ENCODE assay signal across 16 cellular contexts in the genomic region with DNA sequence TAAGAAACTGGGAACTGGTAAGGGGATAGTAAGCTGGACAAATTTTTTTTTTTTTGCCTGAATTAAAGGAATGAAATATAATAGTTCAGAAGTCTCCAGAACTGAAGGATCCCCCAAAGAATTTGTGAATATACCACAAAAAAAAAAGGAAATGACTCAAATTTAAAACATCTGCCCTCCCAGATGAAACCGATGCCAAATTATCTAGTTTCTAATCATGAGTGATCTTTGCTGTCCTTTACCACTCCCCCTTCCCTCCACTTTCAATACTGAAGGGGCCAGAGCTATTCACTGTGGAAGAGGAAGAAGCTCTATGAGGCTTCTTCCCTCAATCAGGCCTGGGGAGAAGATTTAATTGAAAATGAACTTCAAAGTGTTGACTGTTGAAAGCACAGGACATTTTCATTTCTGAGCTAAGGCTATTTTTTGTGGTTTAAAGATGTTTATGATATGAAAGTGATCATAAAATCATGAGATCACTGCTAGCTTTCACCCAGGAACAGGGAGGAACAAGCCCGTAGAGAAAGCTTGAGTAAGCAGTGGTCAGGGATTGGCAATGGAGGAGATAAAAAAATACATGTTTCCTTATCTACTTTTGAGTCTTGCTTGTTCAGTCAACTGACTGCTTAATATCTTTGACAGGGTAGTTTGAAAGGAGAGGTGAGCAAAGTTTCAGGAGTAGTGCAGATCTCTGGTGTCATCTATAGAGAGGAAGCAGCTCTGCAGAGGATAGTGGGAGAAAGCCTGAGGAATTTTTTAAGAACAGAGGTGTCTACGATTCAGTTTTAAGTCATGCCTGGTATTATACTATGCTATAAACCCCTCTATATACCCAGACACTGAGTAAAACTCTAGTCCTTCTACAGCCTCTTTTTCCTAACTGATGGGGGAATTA.
DNase-seq lines count a peak whose midpoint lies in the region; ATAC-seq and TF ChIP-seq lines count a peak whose summit lies in the region.
"Had no signal": no experiment of that assay in that cellular context is flagged by ENCODE, and none has a peak within 500 bp of the region (broad histone marks: within the 10 kb centered on the region; RNA-seq: fewer than 3 reads in every experiment).

No MANE protein-coding gene starts in this region.

- no peaks in the 10 kb centered on the region for H3K36me3 ChIP-seq in GM23338 (ENCODE audit: insufficient read depth)
- H3K36me3 ChIP-seq: Peyer's patch had no signal

- no peaks in the 10 kb centered on the region for H3F3A ChIP-seq in GM23338 (replicated peaks; ENCODE audit: low read depth)

- H3K4me3 ChIP-seq in GM23338 (no peak overlapping the region), fibroblast of pulmonary artery (replicated peaks; ENCODE audit: low read depth, low read length) (no peak overlapping the region)
- H3K4me3 ChIP-seq: body of pancreas, Peyer's patch, smooth muscle cell had no signal

- 0 out of 2 replicates have a peak overlapping the region, but pooled peaks have one; percentile 43 for H2AFZ ChIP-seq in GM23338

- DNase-seq in GM23338 (ENCODE audit: low spot score): no peak
- peak; percentile 40 for DNase-seq in RPMI8226
- peak; percentile 14 for DNase-seq in fibroblast of pulmonary artery (ENCODE audit: low read depth)
- DNase-seq in T-cell: no peak
- no peak for DNase-seq in stimulated activated naive CD8-positive, alpha-beta T cell treated with anti-CD3 and anti-CD28 coated beads, Interleukin-15, Interleukin-2, amounts not matched to agents 100 U/mL and 50 U/mL, for 24 hours
- DNase-seq in cerebellar nuclear complex (lab: John Stamatoyannopoulos, UW): no peak
- DNase-seq: activated B cell treated with CpG ODN at 0.5 μM for 24 hours; activated effector memory CD4-positive, alpha-beta T cell treated with anti-CD3 and anti-CD28 coated beads, Interleukin-2, amount 50 U/mL, for 16 hours; body of pancreas; CD4-positive, alpha-beta memory T cell; NCI-H2081 treated with DMSO at 0.1 percent for 48 hours; Peyer's patch had no signal

- no peak overlapping the region for H3K27ac ChIP-seq in GM23338 (ENCODE audit: low read depth)
- H3K27ac ChIP-seq: body of pancreas, Peyer's patch had no signal

- no peak for ATAC-seq in GM23338
- ATAC-seq in T-cell (replicated peaks in 1 of 4): no peak
- ATAC-seq in stimulated activated naive CD8-positive, alpha-beta T cell treated with anti-CD3 and anti-CD28 coated beads, Interleukin-15, Interleukin-2, amounts not matched to agents 100 U/mL and 50 U/mL, for 24 hours: no peak
- ATAC-seq in GM19397 (IDR thresholded peaks at IDR 0.05; ENCODE audit: unreplicated experiment): no peak
- ATAC-seq: body of pancreas had no signal

- H3K27me3 Mint-ChIP-seq in GM23338 (ENCODE audit: insufficient read depth, low read depth, poor library complexity) (peaks cover 2% of the 10 kb centered on the region), T-cell (no peaks in the 10 kb centered on the region)
- H3K27me3 Mint-ChIP-seq: activated B cell treated with CpG ODN at 0.5 μM for 24 hours; CD4-positive, alpha-beta memory T cell; memory B cell; stimulated activated naive CD8-positive, alpha-beta T cell treated with anti-CD3 and anti-CD28 coated beads, Interleukin-15, Interleukin-2, amounts not matched to agents 100 ng/mL and 50 ng/mL, for 24 hours had no signal

- H4K20me1 ChIP-seq in GM23338 (replicated peaks; ENCODE audit: insufficient read depth): no peaks in the 10 kb centered on the region

- H3K9me3 Mint-ChIP-seq in GM23338 (no peaks in the 10 kb centered on the region), T-cell (peaks cover 6 to 16% (median 6%) of the 10 kb centered on the region in 3 donors)
- H3K9me3 Mint-ChIP-seq: activated B cell treated with CpG ODN at 0.5 μM for 24 hours, memory B cell had no signal

- CTCF ChIA-PET in T-cell (lab: Charles Lee): no interaction called here

- H3K4me1 ChIP-seq in GM23338 (ENCODE audit: insufficient read depth): no peaks in the 10 kb centered on the region
- H3K4me1 ChIP-seq: body of pancreas, Peyer's patch had no signal

- H3K79me2 ChIP-seq in GM23338 (replicated peaks; ENCODE audit: insufficient read depth): no peaks in the 10 kb centered on the region

- H3K4me1 Mint-ChIP-seq in GM23338: no peaks in the 10 kb centered on the region
- no peaks in the 10 kb centered on the region for H3K4me1 Mint-ChIP-seq in T-cell
- H3K4me1 Mint-ChIP-seq: activated B cell treated with CpG ODN at 0.5 μM for 24 hours; CD4-positive, alpha-beta memory T cell; memory B cell had no signal

- H3K27ac Mint-ChIP-seq in GM23338 (no peak overlapping the region), T-cell (no peak overlapping the region)
- H3K27ac Mint-ChIP-seq: activated B cell treated with CpG ODN at 0.5 μM for 24 hours; CD4-positive, alpha-beta memory T cell; memory B cell; stimulated activated naive CD8-positive, alpha-beta T cell treated with anti-CD3 and anti-CD28 coated beads, Interleukin-15, Interleukin-2, amounts not matched to agents 100 ng/mL and 50 ng/mL, for 24 hours had no signal

- H3K4me3 Mint-ChIP-seq in GM23338 (no peak overlapping the region), T-cell (no peak overlapping the region)
- H3K4me3 Mint-ChIP-seq: activated B cell treated with CpG ODN at 0.5 μM for 24 hours; CD4-positive, alpha-beta memory T cell; memory B cell; stimulated activated naive CD8-positive, alpha-beta T cell treated with anti-CD3 and anti-CD28 coated beads, Interleukin-15, Interleukin-2, amounts not matched to agents 100 ng/mL and 50 ng/mL, for 24 hours had no signal

- TF ChIP-seq CTCF in GM23338 (conservative IDR thresholded peaks at IDR 0.05; ENCODE audit: low read depth in 2 of 2) (no peak), fibroblast of pulmonary artery (IDR thresholded peaks at IDR 0.05; ENCODE audit: low read length, missing control alignments) (no peak)

- H3K9me2 ChIP-seq in GM23338 (ENCODE audit: insufficient read depth): 0 out of 2 replicates have a peak, but pooled peaks cover 4% of the 10 kb centered on the region

- H3K4me2 ChIP-seq in GM23338: no peak overlapping the region
- H3K4me2 ChIP-seq: smooth muscle cell had no signal

- H3K27me3 ChIP-seq in GM23338 (ENCODE audit: insufficient read depth): no peaks in the 10 kb centered on the region
- H3K27me3 ChIP-seq: body of pancreas, Peyer's patch had no signal

- H3K36me3 Mint-ChIP-seq in GM23338 (ENCODE audit: low read depth) (no peaks in the 10 kb centered on the region), T-cell (no peaks in the 10 kb centered on the region)
- H3K36me3 Mint-ChIP-seq: CD4-positive, alpha-beta memory T cell; memory B cell had no signal

- POLR2A ChIA-PET in T-cell (lab: Charles Lee): no interaction called here

TF ChIP-seq in GM23338, 12 proteins besides CTCF, POLR2A, EP300 and RAD21 (continues in another document):
- TF ChIP-seq, protein P1, sequence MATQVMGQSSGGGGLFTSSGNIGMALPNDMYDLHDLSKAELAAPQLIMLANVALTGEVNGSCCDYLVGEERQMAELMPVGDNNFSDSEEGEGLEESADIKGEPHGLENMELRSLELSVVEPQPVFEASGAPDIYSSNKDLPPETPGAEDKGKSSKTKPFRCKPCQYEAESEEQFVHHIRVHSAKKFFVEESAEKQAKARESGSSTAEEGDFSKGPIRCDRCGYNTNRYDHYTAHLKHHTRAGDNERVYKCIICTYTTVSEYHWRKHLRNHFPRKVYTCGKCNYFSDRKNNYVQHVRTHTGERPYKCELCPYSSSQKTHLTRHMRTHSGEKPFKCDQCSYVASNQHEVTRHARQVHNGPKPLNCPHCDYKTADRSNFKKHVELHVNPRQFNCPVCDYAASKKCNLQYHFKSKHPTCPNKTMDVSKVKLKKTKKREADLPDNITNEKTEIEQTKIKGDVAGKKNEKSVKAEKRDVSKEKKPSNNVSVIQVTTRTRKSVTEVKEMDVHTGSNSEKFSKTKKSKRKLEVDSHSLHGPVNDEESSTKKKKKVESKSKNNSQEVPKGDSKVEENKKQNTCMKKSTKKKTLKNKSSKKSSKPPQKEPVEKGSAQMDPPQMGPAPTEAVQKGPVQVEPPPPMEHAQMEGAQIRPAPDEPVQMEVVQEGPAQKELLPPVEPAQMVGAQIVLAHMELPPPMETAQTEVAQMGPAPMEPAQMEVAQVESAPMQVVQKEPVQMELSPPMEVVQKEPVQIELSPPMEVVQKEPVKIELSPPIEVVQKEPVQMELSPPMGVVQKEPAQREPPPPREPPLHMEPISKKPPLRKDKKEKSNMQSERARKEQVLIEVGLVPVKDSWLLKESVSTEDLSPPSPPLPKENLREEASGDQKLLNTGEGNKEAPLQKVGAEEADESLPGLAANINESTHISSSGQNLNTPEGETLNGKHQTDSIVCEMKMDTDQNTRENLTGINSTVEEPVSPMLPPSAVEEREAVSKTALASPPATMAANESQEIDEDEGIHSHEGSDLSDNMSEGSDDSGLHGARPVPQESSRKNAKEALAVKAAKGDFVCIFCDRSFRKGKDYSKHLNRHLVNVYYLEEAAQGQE (IDR thresholded peaks at IDR 0.05; ENCODE audit: unreplicated experiment): no peak
- TF ChIP-seq EZH2phosphoT487 (IDR thresholded peaks at IDR 0.05; ENCODE audit: unreplicated experiment) (no peak), ZNF331 (CRISPR knock-in tag; IDR thresholded peaks at IDR 0.05; ENCODE audit: low read depth) (no peak), CREB1 (CRISPR knock-in tag; IDR thresholded peaks at IDR 0.05; ENCODE audit: low read depth) (no peak)

Comparison
In these comparisons a context has a peak if more than half of its experiments do, and no peak if none do; other contexts are left out.
1. DNase-seq: peak in RPMI8226 (single experiment) and fibroblast of pulmonary artery (single experiment); none in GM23338 (single experiment), T-cell (0 of 34), stimulated activated naive CD8-positive, alpha-beta T cell treated with anti-CD3 and anti-CD28 coated beads, Interleukin-15, Interleukin-2, amounts not matched to agents 100 U/mL and 50 U/mL, for 24 hours (single experiment) and cerebellar nuclear complex (0 of 2).